ENCODE assay signal across 1 cellular context in the genomic region with DNA sequence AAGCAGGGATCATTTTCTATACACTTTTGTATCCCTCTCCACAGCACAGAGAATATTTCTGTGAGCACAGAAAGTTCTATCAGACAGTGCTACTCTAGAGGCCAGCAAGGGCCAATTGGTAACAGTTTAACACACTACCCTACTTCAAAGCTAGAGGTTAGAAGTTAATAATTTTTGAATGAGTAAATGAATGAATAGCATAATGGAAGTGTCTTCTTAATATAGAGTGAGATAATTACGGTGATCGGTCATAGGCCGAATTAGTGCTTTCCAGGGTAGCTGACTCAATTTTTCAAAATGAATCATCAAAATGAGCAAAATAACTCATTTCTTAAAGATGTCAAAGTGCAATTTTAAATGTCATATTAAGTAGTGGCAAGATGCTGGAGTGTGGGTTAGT.
TF ChIP-seq lines count a peak whose summit lies in the region.

No MANE protein-coding gene starts in this region.

TF ChIP-seq in GM12878, 131 proteins besides CTCF, POLR2A, EP300 and RAD21 (continued from another document):
- TF ChIP-seq, protein P1, sequence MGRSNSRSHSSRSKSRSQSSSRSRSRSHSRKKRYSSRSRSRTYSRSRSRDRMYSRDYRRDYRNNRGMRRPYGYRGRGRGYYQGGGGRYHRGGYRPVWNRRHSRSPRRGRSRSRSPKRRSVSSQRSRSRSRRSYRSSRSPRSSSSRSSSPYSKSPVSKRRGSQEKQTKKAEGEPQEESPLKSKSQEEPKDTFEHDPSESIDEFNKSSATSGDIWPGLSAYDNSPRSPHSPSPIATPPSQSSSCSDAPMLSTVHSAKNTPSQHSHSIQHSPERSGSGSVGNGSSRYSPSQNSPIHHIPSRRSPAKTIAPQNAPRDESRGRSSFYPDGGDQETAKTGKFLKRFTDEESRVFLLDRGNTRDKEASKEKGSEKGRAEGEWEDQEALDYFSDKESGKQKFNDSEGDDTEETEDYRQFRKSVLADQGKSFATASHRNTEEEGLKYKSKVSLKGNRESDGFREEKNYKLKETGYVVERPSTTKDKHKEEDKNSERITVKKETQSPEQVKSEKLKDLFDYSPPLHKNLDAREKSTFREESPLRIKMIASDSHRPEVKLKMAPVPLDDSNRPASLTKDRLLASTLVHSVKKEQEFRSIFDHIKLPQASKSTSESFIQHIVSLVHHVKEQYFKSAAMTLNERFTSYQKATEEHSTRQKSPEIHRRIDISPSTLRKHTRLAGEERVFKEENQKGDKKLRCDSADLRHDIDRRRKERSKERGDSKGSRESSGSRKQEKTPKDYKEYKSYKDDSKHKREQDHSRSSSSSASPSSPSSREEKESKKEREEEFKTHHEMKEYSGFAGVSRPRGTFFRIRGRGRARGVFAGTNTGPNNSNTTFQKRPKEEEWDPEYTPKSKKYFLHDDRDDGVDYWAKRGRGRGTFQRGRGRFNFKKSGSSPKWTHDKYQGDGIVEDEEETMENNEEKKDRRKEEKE (IDR thresholded peaks at IDR 0.05) = no peak
- TF ChIP-seq ESRRA (IDR thresholded peaks at IDR 0.05; ENCODE audit: low read length) (no peak), SREBF1 (IDR thresholded peaks at IDR 0.05; ENCODE audit: low read length) (no peak), CBFB (IDR thresholded peaks at IDR 0.05; ENCODE audit: low read depth) (no peak), KLF5 (IDR thresholded peaks at IDR 0.05; ENCODE audit: partially characterized antibody) (no peak), BMI1 (IDR thresholded peaks at IDR 0.05; ENCODE audit: borderline replicate concordance) (no peak), SIX5 (IDR thresholded peaks at IDR 0.05; ENCODE audit: low read depth, low read length, severe bottlenecking) (no peak)
- TF ChIP-seq, protein P2, sequence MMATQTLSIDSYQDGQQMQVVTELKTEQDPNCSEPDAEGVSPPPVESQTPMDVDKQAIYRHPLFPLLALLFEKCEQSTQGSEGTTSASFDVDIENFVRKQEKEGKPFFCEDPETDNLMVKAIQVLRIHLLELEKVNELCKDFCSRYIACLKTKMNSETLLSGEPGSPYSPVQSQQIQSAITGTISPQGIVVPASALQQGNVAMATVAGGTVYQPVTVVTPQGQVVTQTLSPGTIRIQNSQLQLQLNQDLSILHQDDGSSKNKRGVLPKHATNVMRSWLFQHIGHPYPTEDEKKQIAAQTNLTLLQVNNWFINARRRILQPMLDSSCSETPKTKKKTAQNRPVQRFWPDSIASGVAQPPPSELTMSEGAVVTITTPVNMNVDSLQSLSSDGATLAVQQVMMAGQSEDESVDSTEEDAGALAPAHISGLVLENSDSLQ (IDR thresholded peaks at IDR 0.05) = no peak
